In the genomic region with DNA sequence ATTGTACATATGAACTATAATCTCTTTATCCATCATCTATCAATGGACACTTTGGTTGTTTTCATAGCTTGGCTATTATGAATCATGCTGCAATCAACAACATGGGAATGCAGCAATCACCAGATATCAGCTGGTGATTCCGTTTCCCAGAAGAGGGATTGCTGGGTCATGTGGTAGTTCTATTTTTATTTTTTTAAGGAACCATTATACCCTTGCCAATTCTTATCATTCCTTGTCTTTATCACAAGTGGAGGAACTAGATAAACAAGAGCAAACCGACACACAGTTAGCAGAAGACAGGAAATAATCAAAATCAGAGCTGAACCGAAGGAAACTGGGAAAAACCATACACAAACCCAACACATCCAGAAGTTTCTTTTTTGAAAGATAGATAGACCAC, we compare ENCODE assay signal across 20 cellular contexts. TPM values are rescaled to one million over a fixed set of nuclear protein-coding genes. Genes with fewer than 3 reads are reported as not detected.
DNase-seq lines count a peak whose midpoint lies in the region; ATAC-seq, FAIRE-seq and TF ChIP-seq lines count a peak whose summit lies in the region.
"Had no signal": no experiment of that assay in that cellular context is flagged by ENCODE, and none has a peak within 500 bp of the region (broad histone marks: within the 10 kb centered on the region; RNA-seq: fewer than 3 reads in every experiment).

No MANE protein-coding gene starts in this region.

- TF ChIP-seq EP300 in K562 (IDR thresholded peaks at IDR 0.05; ENCODE audit: low read length), result no peak

- no peak for ATAC-seq in K562
- ATAC-seq in psoas muscle, result no peak

- no peak for TF ChIP-seq RAD21 in K562 (CRISPR knock-in tag; conservative IDR thresholded peaks at IDR 0.05 in 1 of 2, IDR thresholded peaks at IDR 0.05 in 1 of 2)

- H3K4me3 ChIP-seq in K562, result no peak overlapping the region
- H3K4me3 ChIP-seq in fibroblast of pulmonary artery (replicated peaks; ENCODE audit: low read depth, low read length), result no peak overlapping the region
- H3K4me3 ChIP-seq in trophoblast cell (ENCODE audit: low read depth, low read length), result no peak overlapping the region
- H3K4me3 ChIP-seq in psoas muscle, result no peak overlapping the region
- H3K4me3 ChIP-seq: Peyer's patch, SK-N-MC had no signal

- H3K14ac ChIP-seq in trophoblast cell (ENCODE audit: low read length), result no peak overlapping the region

- no peak overlapping the region for H3K18ac ChIP-seq in trophoblast cell (ENCODE audit: low read length)

- in situ Hi-C loops in K562 (cut with MboI), result no loop called here

- intact Hi-C loops in K562 (cut with micrococcal nuclease), result no loop called here
- intact Hi-C loops in psoas muscle (cut with DNase I), result no loop called here

- CTCF ChIA-PET in K562 (lab: Yijun Ruan, JAX; ENCODE audit: low intra/inter-chr PET ratio), result no interaction called here

- H3K9me3 ChIP-seq in K562 (replicated peaks; ENCODE audit: control insufficient read depth, insufficient read depth, low read depth, low read length), result no peaks in the 10 kb centered on the region
- H3K9me3 ChIP-seq in trophoblast cell (ENCODE audit: insufficient read depth, low read depth, low read length), result peaks cover 2% of the 10 kb centered on the region
- H3K9me3 ChIP-seq in psoas muscle, result peaks cover 6% of the 10 kb centered on the region

- H3K23ac ChIP-seq in trophoblast cell (ENCODE audit: low read length), result no peak overlapping the region

- H2BK5ac ChIP-seq in trophoblast cell (ENCODE audit: low read depth, low read length, poor library complexity), result no peak overlapping the region

- H3K4me1 ChIP-seq in K562 (replicated peaks in 1 of 2; ENCODE audit: control insufficient read depth in 2 of 2, insufficient read depth in 2 of 2, low read length in 2 of 2), result peaks cover 0 to 4% of the 10 kb centered on the region in 2 experiments; a peak in 1 of 5 replicates
- peaks cover 4 to 5% of the 10 kb centered on the region in 2 experiments for H3K4me1 ChIP-seq in trophoblast cell (ENCODE audit: control insufficient read depth in 1 of 2, insufficient read depth in 2 of 2, low read length in 2 of 2)
- no peaks in the 10 kb centered on the region for H3K4me1 ChIP-seq in psoas muscle
- H3K4me1 ChIP-seq: Peyer's patch had no signal

- H3K4ac ChIP-seq in trophoblast cell (ENCODE audit: low read depth, low read length), result no peak overlapping the region

- 0% methylated on average over 3 of the region's 3 CpGs for WGBS in K562 (ENCODE audit: insufficient coverage, low coverage, missing lambda C conversion rate)
- WGBS in trophoblast cell (ENCODE audit: extremely low coverage, insufficient coverage, insufficient read length), result no CpG with 5 or more reads among the region's 3 CpGs
- 66 to 81% (median 72%) methylated on average over 3 of the region's 3 CpGs for WGBS in psoas muscle, 3 donors

- H2BK12ac ChIP-seq in trophoblast cell (ENCODE audit: low read length), result no peak overlapping the region

- no peak overlapping the region for H2AK5ac ChIP-seq in trophoblast cell (ENCODE audit: low read length)

- no peak for TF ChIP-seq POLR2A in K562 (conservative IDR thresholded peaks at IDR 0.05)

- BruUV-seq in K562 (replicated peaks; lab: Mats Ljungman, UMichigan), result no TSS peak

- DNase-seq in NCI-H226 (peak; percentile 20), K562 (ENCODE audit: extremely low read depth in 1 of 4, low spot score in 3 of 4) (no peak), fibroblast of pulmonary artery (ENCODE audit: low read depth) (peak; percentile 71), trophoblast cell (peak; percentile 73 to 86), AML-193 (lab: John Stamatoyannopoulos, UW) (no peak), SHP77 treated with DMSO at 0.1 percent for 48 hours (lab: John Stamatoyannopoulos, UW) (no peak), psoas muscle (no peak), HPDE6-E6E7 (ENCODE audit: extremely low spot score) (no peak)
- DNase-seq: ACHN; DMS79 treated with DMSO at 0.1 percent for 48 hours; H7; HFFc6; NCI-H1105; NCI-H2081 treated with DMSO at 0.1 percent for 48 hours; NK-92 treated with Interleukin-12 subunit alpha and Interleukin-12 subunit beta, amount 100 ng/mL, for 24 hours; Peyer's patch had no signal

- H3K9ac ChIP-seq in K562 (ENCODE audit: insufficient read depth in 1 of 2, low read depth in 2 of 2, low read length in 2 of 2) (no peak overlapping the region), trophoblast cell (ENCODE audit: low read length) (no peak overlapping the region)

- H3K4me2 ChIP-seq in K562 (ENCODE audit: insufficient read depth, low read length) (no peak overlapping the region), trophoblast cell (ENCODE audit: low read length) (no peak overlapping the region)

- no peaks in the 10 kb centered on the region for H4K20me1 ChIP-seq in K562 (replicated peaks; ENCODE audit: control insufficient read depth, insufficient read depth, low read length)

- H3K36me3 ChIP-seq in K562 (ENCODE audit: control insufficient read depth, insufficient read depth, low read length), result no peaks in the 10 kb centered on the region
- H3K36me3 ChIP-seq in trophoblast cell (ENCODE audit: control insufficient read depth in 1 of 2, insufficient read depth in 2 of 2, low read length in 2 of 2), result no peaks in the 10 kb centered on the region
- H3K36me3 ChIP-seq in psoas muscle (ENCODE audit: insufficient read depth in 1 of 2, low read depth in 1 of 2), result no peaks in the 10 kb centered on the region
- H3K36me3 ChIP-seq: Peyer's patch had no signal

- no peak overlapping the region for H4K91ac ChIP-seq in trophoblast cell (ENCODE audit: low read depth, low read length)

- H3K79me1 ChIP-seq in trophoblast cell (ENCODE audit: low read length), result no peaks in the 10 kb centered on the region

- H3K27ac ChIP-seq in K562 (ENCODE audit: extremely low read depth, low read depth, low read length) (no peak overlapping the region), trophoblast cell (ENCODE audit: low read depth, low read length) (no peak overlapping the region), psoas muscle (no peak overlapping the region)
- H3K27ac ChIP-seq: C4-2B, Peyer's patch, SK-N-MC had no signal

- no peak overlapping the region for H4K12ac ChIP-seq in trophoblast cell (ENCODE audit: low read depth, low read length)

- no peak overlapping the region for H2BK120ac ChIP-seq in trophoblast cell (ENCODE audit: insufficient read depth, low read length, poor library complexity)

- H3K9me1 ChIP-seq in K562 (ENCODE audit: control insufficient read depth, insufficient read depth, low read length), result no peaks in the 10 kb centered on the region

- H3K27me3 ChIP-seq in K562 (ENCODE audit: control insufficient read depth in 2 of 2, insufficient read depth in 2 of 2, low read length in 2 of 2), result no peaks in the 10 kb centered on the region
- H3K27me3 ChIP-seq in trophoblast cell (ENCODE audit: insufficient read depth, low read length), result no peaks in the 10 kb centered on the region
- no peaks in the 10 kb centered on the region for H3K27me3 ChIP-seq in psoas muscle (ENCODE audit: insufficient read depth in 3 of 3, low read length in 2 of 3)
- H3K27me3 ChIP-seq: Peyer's patch had no signal

- no peak for TF ChIP-seq CTCF in K562 (IDR thresholded peaks at IDR 0.05 in 2 of 3, conservative IDR thresholded peaks at IDR 0.05 in 1 of 3; ENCODE audit: insufficient read depth in 2 of 3, low read depth in 1 of 3, low read length in 3 of 3)
- TF ChIP-seq CTCF in fibroblast of pulmonary artery (IDR thresholded peaks at IDR 0.05; ENCODE audit: low read length, missing control alignments), result no peak
- TF ChIP-seq CTCF in psoas muscle (IDR thresholded peaks at IDR 0.05), result no peak

- POLR2A ChIA-PET in K562 (lab: Yijun Ruan, JAX), result no interaction called here

- H2AFZ ChIP-seq in K562 (ENCODE audit: low read depth, low read length) (no peak overlapping the region), trophoblast cell (ENCODE audit: insufficient read depth, low read length, poor library complexity) (no peak overlapping the region)

- no peaks in the 10 kb centered on the region for H3K79me2 ChIP-seq in K562 (ENCODE audit: control insufficient read depth, insufficient read depth, low read length)
- no peaks in the 10 kb centered on the region for H3K79me2 ChIP-seq in trophoblast cell (ENCODE audit: control insufficient read depth, insufficient read depth, low read length, poor library complexity)

- H4K8ac ChIP-seq in trophoblast cell (ENCODE audit: low read depth, low read length), result no peak overlapping the region

- no peak for FAIRE-seq in K562 (lab: Jason Lieb, UNC)

TF ChIP-seq in K562, 482 proteins besides CTCF, POLR2A, EP300 and RAD21:
- TF ChIP-seq ZNF644 (tag; IDR thresholded peaks at IDR 0.05; ENCODE audit: low read depth) (no peak), FOSL1 (tag; conservative IDR thresholded peaks at IDR 0.05) (0 out of 2 replicates have a peak, but pooled peaks have one; percentile 26), SNIP1 (IDR thresholded peaks at IDR 0.05; ENCODE audit: low read depth) (no peak)

RNA-seq across cellular contexts. Expression of gene LNX1, which starts 14.5 kb away (rescaled TPM):
- total RNA-seq in K562 (2011; cell fraction: chromatin; rRNA removed; ENCODE audit: low replicate concordance), result 1.7 and 3.0 TPM in 2 replicates
- 1.0 and 1.1 TPM in 2 replicates for total RNA-seq in K562 (2011; cell fraction: nucleolus; rRNA removed)
- 1.9 and 2.4 TPM in 2 replicates for total RNA-seq in K562 (2011; cell fraction: nucleoplasm; rRNA removed)
- total RNA-seq in K562 (2014; rRNA removed) (2.0 and 3.3 TPM in 2 replicates), K562 (2014; rRNA removed; fragmentation: Illumina TruSeq; extraction: Trizol) (2.5 and 2.6 TPM in 2 replicates), K562 (2015; rRNA removed; fragmentation: Illumina TruSeq; extraction: Trizol) (2.1 and 2.2 TPM in 2 replicates), K562 (2021) (2.5 and 2.8 TPM in 2 replicates), psoas muscle (10 to 100 TPM in 1 of 4 donors, 1 to 10 TPM in 3; 2.1 to 13.9 (median 3.9) TPM)
- polyA plus RNA-seq in K562 (2011; rRNA removed) (0.40 and 0.45 TPM in 2 replicates), K562 (2014; fragmentation: Illumina TruSeq; extraction: Trizol) (3.0 and 5.0 TPM in 2 replicates), K562 (2014; fragmentation: Nextera tagmentation; extraction: Ambion mirVana) (1 to 10 TPM; 2.2 to 3.6 TPM), K562 (2014; rRNA removed) (1.6 and 2.3 TPM in 2 replicates), psoas muscle (1 to 10 TPM; 2.8 to 4.9 (median 4.3) TPM)
- polyA plus RNA-seq in K562 (2011; cell fraction: cytosol; rRNA removed), result 0.25 and 0.67 TPM in 2 replicates
- polyA plus RNA-seq in K562 (2011; cell fraction: nucleus; rRNA removed), result 0.46 and 1.00 TPM in 2 replicates
- 3.2 and 8.1 TPM in 2 replicates for polyA plus RNA-seq in K562 (2012)
- 0.78 and 1.3 TPM in 2 replicates for polyA minus RNA-seq in K562 (2011; rRNA and poly(A)+ RNA removed)
- 0.73 and 0.95 TPM in 2 replicates for polyA minus RNA-seq in K562 (2011; cell fraction: cytosol; rRNA and poly(A)+ RNA removed)
- polyA minus RNA-seq in K562 (2011; cell fraction: nucleus; rRNA and poly(A)+ RNA removed), result 0.33 and 0.54 TPM in 2 replicates
- polyA plus RNA-seq in trophoblast cell (2013), result 4.3 and 4.5 TPM in 2 replicates
- total RNA-seq: G401, NCI-H460 had no signal

Comparison
In these comparisons a context has a peak if more than half of its experiments do, and no peak if none do; other contexts are left out.
1. DNase-seq: peak in NCI-H226 (single experiment), fibroblast of pulmonary artery (single experiment) and trophoblast cell (2 of 2); none in K562 (0 of 4), AML-193 (0 of 2), SHP77 treated with DMSO at 0.1 percent for 48 hours (single experiment), psoas muscle (0 of 2) and HPDE6-E6E7 (single experiment).